ENCODE assay signal across 1 cellular context in genomic region chr13:30307194-30307965, GRCh38.
TF ChIP-seq lines count a peak whose summit lies in the region.

TSS of gene KATNAL1 (minus strand) at chr13:30307551. CDS start at chr13:30283777, 23,774 bp downstream.

TF ChIP-seq in liver, 16 proteins besides CTCF, POLR2A, EP300 and RAD21 (continued from another document):
- TF ChIP-seq, protein P1, sequence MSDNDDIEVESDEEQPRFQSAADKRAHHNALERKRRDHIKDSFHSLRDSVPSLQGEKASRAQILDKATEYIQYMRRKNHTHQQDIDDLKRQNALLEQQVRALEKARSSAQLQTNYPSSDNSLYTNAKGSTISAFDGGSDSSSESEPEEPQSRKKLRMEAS (IDR thresholded peaks at IDR 0.05) = no peak
- TF ChIP-seq NR2F2 (IDR thresholded peaks at IDR 0.05) (no peak), EGR1 (IDR thresholded peaks at IDR 0.05; ENCODE audit: low read depth in 2 of 2) (no peak)
- TF ChIP-seq, protein P2, sequence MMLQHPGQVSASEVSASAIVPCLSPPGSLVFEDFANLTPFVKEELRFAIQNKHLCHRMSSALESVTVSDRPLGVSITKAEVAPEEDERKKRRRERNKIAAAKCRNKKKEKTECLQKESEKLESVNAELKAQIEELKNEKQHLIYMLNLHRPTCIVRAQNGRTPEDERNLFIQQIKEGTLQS (IDR thresholded peaks at IDR 0.05) = no peak
